Comparison of ENCODE assay signal across 1 cellular context in the genomic region with DNA sequence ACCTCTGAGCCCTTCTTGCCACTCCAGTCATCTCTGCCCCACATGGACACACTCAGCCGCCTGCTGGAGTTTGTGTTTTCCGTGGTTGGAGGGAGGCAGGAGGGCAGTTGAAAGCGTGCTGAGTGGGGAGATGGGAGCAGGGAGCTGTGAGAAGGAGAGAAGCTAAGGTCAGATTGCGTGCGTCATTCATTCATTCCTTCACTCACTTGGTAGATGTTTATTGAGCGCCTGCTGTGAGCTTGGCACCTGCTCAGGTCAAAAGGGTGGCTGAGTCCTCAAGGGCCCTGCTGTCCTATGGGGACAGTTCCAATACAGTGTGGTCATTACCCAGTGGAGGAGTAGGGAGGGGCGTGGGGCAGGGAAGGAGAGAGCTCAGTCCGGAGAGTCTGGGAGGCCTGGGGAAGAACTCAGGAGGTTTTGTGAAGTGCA.
TF ChIP-seq lines count a peak whose summit lies in the region.

No MANE protein-coding gene starts in this region.

TF ChIP-seq in IMR-90, 13 proteins besides CTCF, POLR2A, EP300 and RAD21 (continued from another document):
- TF ChIP-seq MAZ (IDR thresholded peaks at IDR 0.05; ENCODE audit: borderline replicate concordance, low read depth, low read length) (no peak), MXI1 (IDR thresholded peaks at IDR 0.05; ENCODE audit: borderline replicate concordance, low read depth, low read length) (no peak), CHD1 (IDR thresholded peaks at IDR 0.05; ENCODE audit: low read depth, low read length) (no peak), FOS (IDR thresholded peaks at IDR 0.05; ENCODE audit: low read depth, low read length) (no peak), NFE2L2 (IDR thresholded peaks at IDR 0.05; ENCODE audit: low read depth, low read length) (no peak), CEBPB (IDR thresholded peaks at IDR 0.05; ENCODE audit: low read depth, low read length) (no peak), SMC3 (IDR thresholded peaks at IDR 0.05; ENCODE audit: low read depth, low read length) (no peak)
- TF ChIP-seq, protein P1, sequence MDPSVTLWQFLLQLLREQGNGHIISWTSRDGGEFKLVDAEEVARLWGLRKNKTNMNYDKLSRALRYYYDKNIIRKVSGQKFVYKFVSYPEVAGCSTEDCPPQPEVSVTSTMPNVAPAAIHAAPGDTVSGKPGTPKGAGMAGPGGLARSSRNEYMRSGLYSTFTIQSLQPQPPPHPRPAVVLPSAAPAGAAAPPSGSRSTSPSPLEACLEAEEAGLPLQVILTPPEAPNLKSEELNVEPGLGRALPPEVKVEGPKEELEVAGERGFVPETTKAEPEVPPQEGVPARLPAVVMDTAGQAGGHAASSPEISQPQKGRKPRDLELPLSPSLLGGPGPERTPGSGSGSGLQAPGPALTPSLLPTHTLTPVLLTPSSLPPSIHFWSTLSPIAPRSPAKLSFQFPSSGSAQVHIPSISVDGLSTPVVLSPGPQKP (IDR thresholded peaks at IDR 0.05; ENCODE audit: borderline replicate concordance, low read depth, low read length), result no peak
TF ChIP-seq in IMR-90: peak in this region for 0.
